ENCODE assay signal across 15 cellular contexts in the genomic region with DNA sequence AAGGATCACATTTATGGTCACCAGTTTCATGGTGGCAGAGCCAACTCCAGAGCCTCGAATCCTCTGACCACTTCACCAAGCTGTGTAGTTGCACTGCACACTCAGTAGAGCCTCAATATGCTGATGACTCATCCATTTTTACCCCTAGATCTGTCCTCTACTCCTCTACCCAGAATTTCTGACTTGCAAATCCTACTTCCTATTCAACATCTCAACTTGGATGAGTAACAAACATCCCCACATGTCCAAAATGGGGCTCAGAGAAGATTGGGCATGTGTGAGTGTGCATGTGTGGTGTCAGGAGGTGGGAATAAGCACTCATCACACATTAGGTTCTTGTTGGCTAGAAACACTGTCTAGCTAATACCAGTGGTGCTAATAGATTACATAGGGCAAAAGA. TPM values are rescaled to one million over a fixed set of nuclear protein-coding genes. Genes with fewer than 3 reads are reported as not detected.
DNase-seq lines count a peak whose midpoint lies in the region; ATAC-seq and TF ChIP-seq lines count a peak whose summit lies in the region.
"Had no signal": no experiment of that assay in that cellular context is flagged by ENCODE, and none has a peak within 500 bp of the region (broad histone marks: within the 10 kb centered on the region; RNA-seq: fewer than 3 reads in every experiment).

No MANE protein-coding gene starts in this region.

- H3K9me3 Mint-ChIP-seq in activated CD8-positive, alpha-beta T cell treated with anti-CD3 and anti-CD28 coated beads for 36 hours: peaks cover 5% of the 10 kb centered on the region
- no peaks in the 10 kb centered on the region for H3K9me3 Mint-ChIP-seq in activated CD8-positive, alpha-beta T cell treated with anti-CD3 and anti-CD28 coated beads, Interleukin-2, amount 10 ng/mL, durations not matched to agents 7 days and 5 days (ENCODE audit: insufficient read depth)
- H3K9me3 Mint-ChIP-seq in activated T-helper 17 cell treated with anti-CD3 and anti-CD28 coated beads, Interleukin-2, amount 50 U/mL, for 72 hours: peaks cover 3% of the 10 kb centered on the region

- no peak overlapping the region for H2BK5ac ChIP-seq in IMR-90 (ENCODE audit: low read depth, low read length, poor library complexity, severe bottlenecking)

- H3K27ac ChIP-seq in IMR-90 (ENCODE audit: insufficient read depth, low read length) (no peak overlapping the region), gastroesophageal sphincter (peak overlapping the region in 3 of 4 donors; percentile 76 to 85 (median 83)), suprapubic skin (no peak overlapping the region)
- H3K27ac ChIP-seq: 22Rv1; BLaER1 treated with 17β-estradiol and CSF1 and Interleukin-3, amounts not matched to agents 10 nM and 100 nM; GM23248 had no signal

- H2AK9ac ChIP-seq in IMR-90 (replicated peaks; ENCODE audit: low read depth, low read length, poor library complexity): no peak overlapping the region

- H4K8ac ChIP-seq in IMR-90 (ENCODE audit: low read depth in 2 of 2, low read length in 2 of 2): no peak overlapping the region

- no peak overlapping the region for H3K4me2 ChIP-seq in IMR-90 (ENCODE audit: low read depth, low read length)
- H3K4me2 ChIP-seq: BLaER1 treated with 17β-estradiol and CSF1 and Interleukin-3, amounts not matched to agents 10 nM and 100 nM had no signal

- ATAC-seq in activated CD8-positive, alpha-beta T cell treated with anti-CD3 and anti-CD28 coated beads for 36 hours: peak; percentile 70
- no peak for ATAC-seq in activated CD8-positive, alpha-beta T cell treated with anti-CD3 and anti-CD28 coated beads, Interleukin-2, amount 10 ng/mL, durations not matched to agents 7 days and 5 days
- ATAC-seq in IMR-90 (ENCODE audit: low read depth): no peak
- ATAC-seq in activated T-helper 17 cell treated with anti-CD3 and anti-CD28 coated beads, Interleukin-2, amount 50 U/mL, for 72 hours (replicated peaks): peak; percentile 18
- no peak for ATAC-seq in gastroesophageal sphincter
- ATAC-seq in HG03039 (IDR thresholded peaks at IDR 0.05; ENCODE audit: unreplicated experiment): no peak
- ATAC-seq: GM12878, HCT116 had no signal

- H4K20me1 ChIP-seq in IMR-90 (ENCODE audit: insufficient read depth, low read length): no peaks in the 10 kb centered on the region
- H4K20me1 ChIP-seq: BLaER1 treated with 17β-estradiol and CSF1 and Interleukin-3, amounts not matched to agents 10 nM and 100 nM had no signal

- H3K23ac ChIP-seq in IMR-90 (ENCODE audit: low read depth, low read length): no peak overlapping the region

- no peak overlapping the region for H4K91ac ChIP-seq in IMR-90 (ENCODE audit: insufficient read depth, low read depth, low read length)

- H3K4me3 ChIP-seq in IMR-90 (ENCODE audit: insufficient read depth, low read depth, low read length): no peak overlapping the region
- H3K4me3 ChIP-seq in gastroesophageal sphincter: no peak overlapping the region
- H3K4me3 ChIP-seq in suprapubic skin: no peak overlapping the region
- H3K4me3 ChIP-seq: BLaER1 treated with 17β-estradiol and CSF1 and Interleukin-3, amounts not matched to agents 10 nM and 100 nM; GM12878; GM23248 had no signal

- H3K27me3 ChIP-seq in IMR-90 (ENCODE audit: control insufficient read depth, insufficient read depth, low read length): no peaks in the 10 kb centered on the region
- H3K27me3 ChIP-seq in gastroesophageal sphincter: no peaks in the 10 kb centered on the region
- no peaks in the 10 kb centered on the region for H3K27me3 ChIP-seq in suprapubic skin
- H3K27me3 ChIP-seq: BLaER1 treated with 17β-estradiol and CSF1 and Interleukin-3, amounts not matched to agents 10 nM and 100 nM had no signal

- H2BK120ac ChIP-seq in IMR-90 (ENCODE audit: low read depth, low read length): no peak overlapping the region

- H3K9ac ChIP-seq in IMR-90 (ENCODE audit: low read depth, low read length): no peak overlapping the region
- H3K9ac ChIP-seq: BLaER1 treated with 17β-estradiol and CSF1 and Interleukin-3, amounts not matched to agents 10 nM and 100 nM; GM23248 had no signal

- in situ Hi-C loops in IMR-90 (cut with MboI; ENCODE audit: low sequenced_read_pairs): no loop called here

- H3K4ac ChIP-seq in IMR-90 (ENCODE audit: low read depth, low read length): no peak overlapping the region

- POLR2A ChIA-PET in activated CD8-positive, alpha-beta T cell treated with anti-CD3 and anti-CD28 coated beads for 36 hours (lab: Charles Lee): interaction anchor here (0.7 kb wide), 1 partner anchor 52 kb away, joined by 3 read pairs; no protein-coding TSS in a partner anchor
- POLR2A ChIA-PET in activated CD8-positive, alpha-beta T cell treated with anti-CD3 and anti-CD28 coated beads, Interleukin-2, amount 10 ng/mL, durations not matched to agents 7 days and 5 days (lab: Charles Lee): interaction anchor here (0.6 to 0.7 kb wide), 2 partner anchors 9 to 26 kb away, joined by 3 to 4 read pairs; no protein-coding TSS in a partner anchor
- POLR2A ChIA-PET in IMR-90 (lab: Charles Lee; ENCODE audit: unreplicated experiment): no interaction called here
- POLR2A ChIA-PET in GM10248 (lab: Yijun Ruan, JAX): no interaction called here

- no peak overlapping the region for H2AK5ac ChIP-seq in IMR-90 (ENCODE audit: low read depth, low read length)

- H3K79me1 ChIP-seq in IMR-90 (ENCODE audit: low read depth in 1 of 2, low read length in 2 of 2): no peaks in the 10 kb centered on the region

- TF ChIP-seq CTCF in activated CD8-positive, alpha-beta T cell treated with anti-CD3 and anti-CD28 coated beads for 36 hours (IDR thresholded peaks at IDR 0.05): no peak
- no peak for TF ChIP-seq CTCF in IMR-90 (conservative IDR thresholded peaks at IDR 0.05; ENCODE audit: low read depth, low read length)
- TF ChIP-seq CTCF in gastroesophageal sphincter (IDR thresholded peaks at IDR 0.05): no peak
- no peak for TF ChIP-seq CTCF in suprapubic skin (IDR thresholded peaks at IDR 0.05)
- TF ChIP-seq CTCF in GM10248 (IDR thresholded peaks at IDR 0.05; ENCODE audit: control extremely low read depth, extremely low read depth, low read depth, missing control alignments): no peak

- H3K14ac ChIP-seq in IMR-90 (replicated peaks; ENCODE audit: low read depth, low read length): no peak overlapping the region

- H3K36me3 ChIP-seq in IMR-90 (ENCODE audit: control insufficient read depth, insufficient read depth, low read length): no peaks in the 10 kb centered on the region
- no peaks in the 10 kb centered on the region for H3K36me3 ChIP-seq in gastroesophageal sphincter
- H3K36me3 ChIP-seq in suprapubic skin: no peaks in the 10 kb centered on the region
- H3K36me3 ChIP-seq: BLaER1 treated with 17β-estradiol and CSF1 and Interleukin-3, amounts not matched to agents 10 nM and 100 nM had no signal

- no TSS peak for BruUV-seq in IMR-90 (replicated peaks; lab: Mats Ljungman, UMichigan)

- no peak overlapping the region for H2AFZ ChIP-seq in IMR-90 (replicated peaks; ENCODE audit: low read length, poor library complexity)
- H2AFZ ChIP-seq: GM23248 had no signal

- H2BK15ac ChIP-seq in IMR-90 (ENCODE audit: low read depth, low read length): 0 out of 3 replicates have a peak overlapping the region, but pooled peaks have one; percentile 0

- H3K9me3 ChIP-seq in IMR-90 (ENCODE audit: control insufficient read depth, insufficient read depth, low read length): no peaks in the 10 kb centered on the region
- H3K9me3 ChIP-seq in gastroesophageal sphincter: no peaks in the 10 kb centered on the region
- no peaks in the 10 kb centered on the region for H3K9me3 ChIP-seq in suprapubic skin

- CTCF ChIA-PET in activated CD8-positive, alpha-beta T cell treated with anti-CD3 and anti-CD28 coated beads for 36 hours (lab: Charles Lee): no interaction called here
- CTCF ChIA-PET in activated CD8-positive, alpha-beta T cell treated with anti-CD3 and anti-CD28 coated beads, Interleukin-2, amount 10 ng/mL, durations not matched to agents 7 days and 5 days (lab: Charles Lee): interaction anchor here (1.7 kb wide), 1 partner anchor 56 kb away, joined by 5 read pairs; no protein-coding TSS in a partner anchor
- CTCF ChIA-PET in IMR-90 (lab: Yijun Ruan, JAX): no interaction called here
- CTCF ChIA-PET in GM10248 (lab: Yijun Ruan, JAX): interaction anchor here (1.4 kb wide), 1 partner anchor 9 kb away, joined by 4 read pairs; no protein-coding TSS in a partner anchor

- H3K4me1 Mint-ChIP-seq in activated CD8-positive, alpha-beta T cell treated with anti-CD3 and anti-CD28 coated beads for 36 hours (ENCODE audit: low read depth): peaks cover 13% of the 10 kb centered on the region
- H3K4me1 Mint-ChIP-seq in activated CD8-positive, alpha-beta T cell treated with anti-CD3 and anti-CD28 coated beads, Interleukin-2, amount 10 ng/mL, durations not matched to agents 7 days and 5 days (ENCODE audit: low read depth): peaks cover 22% of the 10 kb centered on the region
- H3K4me1 Mint-ChIP-seq in activated T-helper 17 cell treated with anti-CD3 and anti-CD28 coated beads, Interleukin-2, amount 50 U/mL, for 72 hours: no peaks in the 10 kb centered on the region

- H3K9me1 ChIP-seq in IMR-90 (ENCODE audit: insufficient read depth, low read length): peaks cover 7% of the 10 kb centered on the region; the same call in 1 of the 2 replicates

- H3K56ac ChIP-seq in IMR-90 (ENCODE audit: extremely low read depth, insufficient read depth, low read length): no peak overlapping the region

- no CpG with 5 or more reads among the region's 1 CpG for WGBS in IMR-90 (ENCODE audit: extremely low coverage in 2 of 2, insufficient read length in 1 of 2), 2 experiments
- WGBS in gastroesophageal sphincter (ENCODE audit: low coverage in 1 of 2), 2 donors: 60% methylated on average over 1 of the region's 1 CpG; no CpG with 5 or more reads in 1 of the 2 donors
- WGBS in suprapubic skin: 88% methylated on average over 1 of the region's 1 CpG

- TF ChIP-seq POLR2A in IMR-90 (IDR thresholded peaks at IDR 0.05; ENCODE audit: low read depth, low read length) (no peak), gastroesophageal sphincter (IDR thresholded peaks at IDR 0.05) (no peak), suprapubic skin (IDR thresholded peaks at IDR 0.05) (no peak)

- no peak for TF ChIP-seq RAD21 in IMR-90 (IDR thresholded peaks at IDR 0.05; ENCODE audit: low read length)

- dilution Hi-C loops in IMR-90 (cut with HindIII; ENCODE audit: low sequenced_read_pairs, unreplicated experiment): no loop called here

- H3K27ac Mint-ChIP-seq in activated CD8-positive, alpha-beta T cell treated with anti-CD3 and anti-CD28 coated beads for 36 hours: no peak overlapping the region
- no peak overlapping the region for H3K27ac Mint-ChIP-seq in activated CD8-positive, alpha-beta T cell treated with anti-CD3 and anti-CD28 coated beads, Interleukin-2, amount 10 ng/mL, durations not matched to agents 7 days and 5 days
- H3K27ac Mint-ChIP-seq in activated T-helper 17 cell treated with anti-CD3 and anti-CD28 coated beads, Interleukin-2, amount 50 U/mL, for 72 hours: no peak overlapping the region
- H3K27ac Mint-ChIP-seq: CD4-positive, CD25-positive, alpha-beta regulatory T cell had no signal

- H2BK20ac ChIP-seq in IMR-90 (ENCODE audit: low read depth, low read length): peak overlapping the region; percentile 13; the same call in 1 of the 2 replicates

- intact Hi-C loops in activated CD8-positive, alpha-beta T cell treated with anti-CD3 and anti-CD28 coated beads for 36 hours (cut with micrococcal nuclease): no loop called here
- intact Hi-C loops in IMR-90 (cut with micrococcal nuclease): no loop called here

- H3K18ac ChIP-seq in IMR-90 (ENCODE audit: low read depth, low read length): no peak overlapping the region

- TF ChIP-seq EP300 in gastroesophageal sphincter (IDR thresholded peaks at IDR 0.05) (no peak), suprapubic skin (IDR thresholded peaks at IDR 0.05) (no peak)

- H3K4me1 ChIP-seq in IMR-90 (ENCODE audit: control insufficient read depth, insufficient read depth, low read length): peaks cover 7% of the 10 kb centered on the region; the same call in 1 of the 2 replicates
- H3K4me1 ChIP-seq in gastroesophageal sphincter: peaks cover 3 to 52% (median 13%) of the 10 kb centered on the region in 3 donors
- peaks cover 5% of the 10 kb centered on the region for H3K4me1 ChIP-seq in suprapubic skin

- H3K27me3 Mint-ChIP-seq in activated CD8-positive, alpha-beta T cell treated with anti-CD3 and anti-CD28 coated beads for 36 hours: peaks cover 3% of the 10 kb centered on the region
- peaks cover 9% of the 10 kb centered on the region for H3K27me3 Mint-ChIP-seq in activated CD8-positive, alpha-beta T cell treated with anti-CD3 and anti-CD28 coated beads, Interleukin-2, amount 10 ng/mL, durations not matched to agents 7 days and 5 days (ENCODE audit: low read depth)
- H3K27me3 Mint-ChIP-seq in activated T-helper 17 cell treated with anti-CD3 and anti-CD28 coated beads, Interleukin-2, amount 50 U/mL, for 72 hours: peaks cover 10% of the 10 kb centered on the region

- H3K36me3 Mint-ChIP-seq in activated CD8-positive, alpha-beta T cell treated with anti-CD3 and anti-CD28 coated beads for 36 hours (ENCODE audit: low read depth): no peaks in the 10 kb centered on the region
- H3K36me3 Mint-ChIP-seq in activated CD8-positive, alpha-beta T cell treated with anti-CD3 and anti-CD28 coated beads, Interleukin-2, amount 10 ng/mL, durations not matched to agents 7 days and 5 days (ENCODE audit: low read depth): no peaks in the 10 kb centered on the region
- no peaks in the 10 kb centered on the region for H3K36me3 Mint-ChIP-seq in activated T-helper 17 cell treated with anti-CD3 and anti-CD28 coated beads, Interleukin-2, amount 50 U/mL, for 72 hours (ENCODE audit: low read depth)
- H3K36me3 Mint-ChIP-seq: CD4-positive, CD25-positive, alpha-beta regulatory T cell had no signal

- no peak for DNase-seq in activated CD8-positive, alpha-beta T cell treated with anti-CD3 and anti-CD28 coated beads for 36 hours
- DNase-seq in activated CD8-positive, alpha-beta T cell treated with anti-CD3 and anti-CD28 coated beads, Interleukin-2, amount 10 ng/mL, durations not matched to agents 7 days and 5 days: no peak
- no peak for DNase-seq in IMR-90
- no peak for DNase-seq in suprapubic skin (ENCODE audit: low spot score in 2 of 2)
- no peak for DNase-seq in GM10248 (ENCODE audit: extremely low spot score)
- DNase-seq: CD4-positive, CD25-positive, alpha-beta regulatory T cell; DMS53; GM23248 had no signal

- no peak overlapping the region for H3K4me3 Mint-ChIP-seq in activated CD8-positive, alpha-beta T cell treated with anti-CD3 and anti-CD28 coated beads for 36 hours
- H3K4me3 Mint-ChIP-seq in activated CD8-positive, alpha-beta T cell treated with anti-CD3 and anti-CD28 coated beads, Interleukin-2, amount 10 ng/mL, durations not matched to agents 7 days and 5 days: no peak overlapping the region
- no peak overlapping the region for H3K4me3 Mint-ChIP-seq in activated T-helper 17 cell treated with anti-CD3 and anti-CD28 coated beads, Interleukin-2, amount 50 U/mL, for 72 hours
- H3K4me3 Mint-ChIP-seq: CD4-positive, CD25-positive, alpha-beta regulatory T cell had no signal

- no peak overlapping the region for H4K5ac ChIP-seq in IMR-90 (ENCODE audit: low read depth, low read length)

RNA-seq across cellular contexts. Expression of a gene that starts 57.8 kb away (rescaled TPM):
- total RNA-seq in activated CD8-positive, alpha-beta T cell treated with anti-CD3 and anti-CD28 coated beads for 36 hours: 100 to 1,000 TPM; 123 to 124 TPM
- total RNA-seq in activated CD8-positive, alpha-beta T cell treated with anti-CD3 and anti-CD28 coated beads, Interleukin-2, amount 10 ng/mL, durations not matched to agents 7 days and 5 days: 10 to 100 TPM; 74.7 to 75.5 TPM
- total RNA-seq in IMR-90 (2012; rRNA removed) (33.5 and 36.7 TPM in 2 replicates), gastroesophageal sphincter (100 to 1,000 TPM; 137 to 449 (median 301) TPM), suprapubic skin (10 to 100 TPM in 3 of 4 donors, 1 to 10 TPM in 1; 7.5 to 28.3 (median 18.7) TPM)
- 236 and 257 TPM in 2 replicates for polyA plus RNA-seq in IMR-90 (2012; rRNA removed)
- 205 and 355 TPM in 2 replicates for polyA plus RNA-seq in IMR-90 (2012; cell fraction: cytosol; rRNA removed)
- polyA plus RNA-seq in IMR-90 (2012; cell fraction: nucleus; rRNA removed; ENCODE audit: low replicate concordance): 73.3 and 119 TPM in 2 replicates
- total RNA-seq in activated T-helper 17 cell treated with anti-CD3 and anti-CD28 coated beads, Interleukin-2, amount 50 U/mL, for 72 hours: under 1 TPM in 1 of 2 donors, not detected in 1; 0.32 TPM
- total RNA-seq: CD4-positive, CD25-positive, alpha-beta regulatory T cell had no signal
- polyA plus RNA-seq: CD4-positive, CD25-positive, alpha-beta regulatory T cell had no signal

Comparison
In these comparisons a context has a peak if more than half of its experiments do, and no peak if none do; other contexts are left out.
1. ATAC-seq: peak in activated CD8-positive, alpha-beta T cell treated with anti-CD3 and anti-CD28 coated beads for 36 hours (single experiment) and activated T-helper 17 cell treated with anti-CD3 and anti-CD28 coated beads, Interleukin-2, amount 50 U/mL, for 72 hours (single experiment); none in activated CD8-positive, alpha-beta T cell treated with anti-CD3 and anti-CD28 coated beads, Interleukin-2, amount 10 ng/mL, durations not matched to agents 7 days and 5 days (single experiment), IMR-90 (single experiment), gastroesophageal sphincter (single experiment) and HG03039 (single experiment).
2. CTCF ChIA-PET loops: an anchor here in activated CD8-positive, alpha-beta T cell treated with anti-CD3 and anti-CD28 coated beads, Interleukin-2, amount 10 ng/mL, durations not matched to agents 7 days and 5 days (1.7 kb wide) and GM10248 (1.4 kb wide); none called in activated CD8-positive, alpha-beta T cell treated with anti-CD3 and anti-CD28 coated beads for 36 hours and IMR-90.
3. H3K27ac ChIP-seq: peak in gastroesophageal sphincter (3 of 4); none in IMR-90 (single experiment) and suprapubic skin (single experiment).
4. RNA of a gene that starts 57.8 kb away (total RNA-seq): 137 to 449 TPM in gastroesophageal sphincter, 123 to 124 TPM in activated CD8-positive, alpha-beta T cell treated with anti-CD3 and anti-CD28 coated beads for 36 hours, 74.7 to 75.5 TPM in activated CD8-positive, alpha-beta T cell treated with anti-CD3 and anti-CD28 coated beads, Interleukin-2, amount 10 ng/mL, durations not matched to agents 7 days and 5 days, 33.5 to 36.7 TPM in IMR-90 and 7.5 to 28.3 TPM in suprapubic skin; 0.32 TPM in activated T-helper 17 cell treated with anti-CD3 and anti-CD28 coated beads, Interleukin-2, amount 50 U/mL, for 72 hours; every median in the first group is over 4 times any median in the second.
5. POLR2A ChIA-PET loops: an anchor here in activated CD8-positive, alpha-beta T cell treated with anti-CD3 and anti-CD28 coated beads for 36 hours (0.7 kb wide) and activated CD8-positive, alpha-beta T cell treated with anti-CD3 and anti-CD28 coated beads, Interleukin-2, amount 10 ng/mL, durations not matched to agents 7 days and 5 days (0.6 to 0.7 kb wide); none called in IMR-90 and GM10248.